Comparison of ENCODE assay signal across 19 cellular contexts in genomic region chr4:7151668-7152227, GRCh38. TPM values are rescaled to one million over a fixed set of nuclear protein-coding genes. Genes with fewer than 3 reads are reported as not detected.
DNase-seq lines count a peak whose midpoint lies in the region; ATAC-seq, FAIRE-seq and TF ChIP-seq lines count a peak whose summit lies in the region.
"Had no signal": no experiment of that assay in that cellular context is flagged by ENCODE, and none has a peak within 500 bp of the region (broad histone marks: within the 10 kb centered on the region; RNA-seq: fewer than 3 reads in every experiment).

No MANE protein-coding gene starts in this region.

- no peaks in the 10 kb centered on the region for H4K20me1 ChIP-seq in H1 (replicated peaks in 1 of 2; ENCODE audit: control insufficient read depth in 1 of 2, insufficient read depth in 2 of 2, low read length in 2 of 2)

- H3K79me2 ChIP-seq in H1 (ENCODE audit: control insufficient read depth in 1 of 2, insufficient read depth in 2 of 2, low read length in 2 of 2), result no peaks in the 10 kb centered on the region

- no peaks in the 10 kb centered on the region for H3K9me3 ChIP-seq in left ventricle myocardium inferior (replicated peaks)
- H3K9me3 ChIP-seq in right cardiac atrium (ENCODE audit: control insufficient read depth, low read length), result no peaks in the 10 kb centered on the region
- no peaks in the 10 kb centered on the region for H3K9me3 ChIP-seq in Peyer's patch
- H3K9me3 ChIP-seq in H1 (ENCODE audit: insufficient read depth in 2 of 2, low read depth in 1 of 2, low read length in 1 of 2), result no peaks in the 10 kb centered on the region
- H3K9me3 ChIP-seq: gastrocnemius medialis, psoas muscle, upper lobe of left lung had no signal

- H3K23ac ChIP-seq in H1 (ENCODE audit: insufficient read length), result no peak overlapping the region

- WGBS in right cardiac atrium, result 85% methylated on average over 13 of the region's 13 CpGs
- WGBS in H1 (ENCODE audit: extremely low coverage in 1 of 2, insufficient coverage in 1 of 2, insufficient read length in 1 of 2, insufficient replicate concordance in 2 of 2, low coverage in 1 of 2, low lambda C conversion rate in 2 of 2, missing lambda C conversion rate in 1 of 2), 2 experiments, result 83% methylated on average over 10 of the region's 13 CpGs; no CpG with 5 or more reads in 1 of the 2 experiments

- H3K4me2 ChIP-seq in H1 (ENCODE audit: insufficient read depth in 1 of 2, low read depth in 2 of 2, low read length in 2 of 2), result no peak overlapping the region

- H2BK12ac ChIP-seq in H1 (ENCODE audit: low read depth, low read length), result no peak overlapping the region

- no peak overlapping the region for H3K4me3 Mint-ChIP-seq in type B pancreatic cell

- ATAC-seq in right cardiac atrium (no peak), HG03469 (IDR thresholded peaks at IDR 0.05; ENCODE audit: unreplicated experiment) (no peak)
- ATAC-seq: gastrocnemius medialis, psoas muscle had no signal

- TF ChIP-seq POLR2A in Peyer's patch (IDR thresholded peaks at IDR 0.05) (no peak), H1 (IDR thresholded peaks at IDR 0.05; ENCODE audit: control extremely low read depth in 1 of 2, low read depth in 2 of 2, low read length in 2 of 2) (no peak)

- no peak overlapping the region for H3K27ac Mint-ChIP-seq in type B pancreatic cell

- DNase-seq in left ventricle myocardium inferior, result no peak
- DNase-seq in right cardiac atrium, result no peak
- DNase-seq in Peyer's patch, result no peak
- no peak for DNase-seq in H1 (ENCODE audit: low read depth in 1 of 2, low spot score in 2 of 2)
- DNase-seq in type B pancreatic cell (ENCODE audit: extremely low spot score, unreplicated experiment), result no peak
- no peak for DNase-seq in DMS153 treated with DMSO at 0.1 percent for 48 hours (lab: John Stamatoyannopoulos, UW; ENCODE audit: unreplicated experiment)
- no peak for DNase-seq in stimulated activated CD8-positive, alpha-beta memory T cell treated with anti-CD3 and anti-CD28 coated beads, Interleukin-4, amount 100 ng/mL, for 48 hours
- DNase-seq: activated T-cell treated with anti-CD3 and anti-CD28 coated beads for 4 hours, amniotic stem cell, DMS 273 treated with DMSO at 0.1 percent for 48 hours, gastrocnemius medialis, KBM-7, NCI-H2081, psoas muscle, T-helper 1 cell, upper lobe of left lung had no signal

- H3K79me1 ChIP-seq in H1 (ENCODE audit: low read depth, low read length), result no peaks in the 10 kb centered on the region

- no peak overlapping the region for H2BK15ac ChIP-seq in H1 (ENCODE audit: low read length)

- no peak overlapping the region for H3K18ac ChIP-seq in H1 (ENCODE audit: extremely low read depth, low read length)

- no peak overlapping the region for H2AK5ac ChIP-seq in H1 (ENCODE audit: low read depth, low read length)

- no peaks in the 10 kb centered on the region for H3K9me3 Mint-ChIP-seq in type B pancreatic cell

- intact Hi-C loops in left ventricle myocardium inferior (cut with micrococcal nuclease), result no loop called here
- intact Hi-C loops in right cardiac atrium (cut with DNase I), result no loop called here

- H3K56ac ChIP-seq in H1 (replicated peaks; ENCODE audit: insufficient read length, low read depth, low read length), result no peak overlapping the region

- H3K27me3 ChIP-seq in left ventricle myocardium inferior (ENCODE audit: low read depth), result peaks cover 34% of the 10 kb centered on the region
- no peaks in the 10 kb centered on the region for H3K27me3 ChIP-seq in right cardiac atrium (ENCODE audit: control insufficient read depth, insufficient read depth)
- H3K27me3 ChIP-seq in Peyer's patch, result no peaks in the 10 kb centered on the region
- H3K27me3 ChIP-seq in H1 (replicated peaks in 1 of 4; ENCODE audit: control insufficient read depth in 3 of 4, extremely low read depth in 1 of 4, insufficient read depth in 3 of 4, low read length in 3 of 4), result 0 out of 7 replicates have a peak, but pooled peaks cover 0 to 2% (median 0%) of the 10 kb centered on the region in 4 experiments
- H3K27me3 ChIP-seq: upper lobe of left lung had no signal

- no peak overlapping the region for H3K4ac ChIP-seq in H1 (replicated peaks; ENCODE audit: insufficient read length, low read depth, low read length)

- H3K27me3 Mint-ChIP-seq in type B pancreatic cell, result peaks cover 18% of the 10 kb centered on the region

- TF ChIP-seq CTCF in left ventricle myocardium inferior (IDR thresholded peaks at IDR 0.05; ENCODE audit: borderline replicate concordance) (peak; percentile 19), Peyer's patch (IDR thresholded peaks at IDR 0.05) (peak in 4 of 6 experiments; percentile 9 to 54 (median 42)), H1 (IDR thresholded peaks at IDR 0.05; ENCODE audit: control extremely low read depth in 1 of 3, insufficient read depth in 1 of 3, low read depth in 1 of 3, low read length in 3 of 3) (peak in 1 of 3 experiments; percentile 26; a peak in 1 of 4 replicates), type B pancreatic cell (conservative IDR thresholded peaks at IDR 0.05) (peak; percentile 27)

- CTCF ChIA-PET in H1 (lab: Charles Lee; ENCODE audit: partially characterized antibody), result interaction anchor here (0.8 to 2.8 kb wide), 11 partner anchors 9 to 144 kb away, joined by 3 to 10 read pairs (median 4); partner anchors contain the start of gene GRPEL1

- no peak overlapping the region for H4K5ac ChIP-seq in H1 (ENCODE audit: insufficient read length, low read depth, low read length)

- H2BK120ac ChIP-seq in H1 (replicated peaks; ENCODE audit: low read depth, low read length), result no peak overlapping the region

- no peak overlapping the region for H2BK20ac ChIP-seq in H1 (ENCODE audit: low read length)

- H3K36me3 Mint-ChIP-seq in type B pancreatic cell, result no peaks in the 10 kb centered on the region

- H2BK5ac ChIP-seq in H1 (ENCODE audit: low read depth, low read length), result no peak overlapping the region

- no peaks in the 10 kb centered on the region for H3K23me2 ChIP-seq in H1 (ENCODE audit: low read depth, low read length)

- no peak overlapping the region for H4K91ac ChIP-seq in H1 (replicated peaks; ENCODE audit: insufficient read length, low read length)

- H3K4me3 ChIP-seq in left ventricle myocardium inferior (no peak overlapping the region), right cardiac atrium (ENCODE audit: low read length) (no peak overlapping the region), Peyer's patch (no peak overlapping the region), H1 (ENCODE audit: extremely low read depth in 1 of 4, insufficient read depth in 2 of 4, low read depth in 3 of 4, low read length in 4 of 4) (no peak overlapping the region)
- H3K4me3 ChIP-seq: dorsolateral prefrontal cortex, gastrocnemius medialis, psoas muscle, upper lobe of left lung had no signal

- no peak for TF ChIP-seq EP300 in H1 (IDR thresholded peaks at IDR 0.05; ENCODE audit: borderline replicate concordance in 1 of 2, low read depth in 2 of 2, low read length in 2 of 2)

- peak; percentile 19 to 30; a peak in 3 of 4 replicates for TF ChIP-seq RAD21 in H1 (IDR thresholded peaks at IDR 0.05 in 1 of 2, conservative IDR thresholded peaks at IDR 0.05 in 1 of 2; ENCODE audit: low read depth in 2 of 2, low read length in 2 of 2)

- H2AFZ ChIP-seq in H1 (ENCODE audit: low read length), result no peak overlapping the region

- peaks cover 25% of the 10 kb centered on the region for H3K4me1 Mint-ChIP-seq in type B pancreatic cell (ENCODE audit: unreplicated experiment)

- POLR2A ChIA-PET in H1 (lab: Charles Lee; ENCODE audit: partially characterized antibody), result no interaction called here

- H3K4me1 ChIP-seq in left ventricle myocardium inferior, result peaks cover 12% of the 10 kb centered on the region
- no peaks in the 10 kb centered on the region for H3K4me1 ChIP-seq in right cardiac atrium (ENCODE audit: control insufficient read depth, insufficient read depth, low read length)
- H3K4me1 ChIP-seq in Peyer's patch, result peaks cover 0 to 5% (median 0%) of the 10 kb centered on the region in 4 donors
- no peaks in the 10 kb centered on the region; a peak in 1 of 7 replicates for H3K4me1 ChIP-seq in H1 (replicated peaks in 1 of 4; ENCODE audit: control insufficient read depth in 3 of 4, insufficient read depth in 4 of 4, low read length in 3 of 4)
- H3K4me1 ChIP-seq: gastrocnemius medialis, psoas muscle had no signal

- H3K36me3 ChIP-seq in left ventricle myocardium inferior (no peaks in the 10 kb centered on the region), Peyer's patch (no peaks in the 10 kb centered on the region), H1 (ENCODE audit: control insufficient read depth in 2 of 4, insufficient read depth in 4 of 4, low read length in 3 of 4) (no peaks in the 10 kb centered on the region)
- H3K36me3 ChIP-seq: gastrocnemius medialis, upper lobe of left lung had no signal

- H3K14ac ChIP-seq in H1 (ENCODE audit: insufficient read length), result no peak overlapping the region

- H3K27ac ChIP-seq in left ventricle myocardium inferior (replicated peaks) (no peak overlapping the region), right cardiac atrium (ENCODE audit: low read length) (no peak overlapping the region), Peyer's patch (no peak overlapping the region), H1 (ENCODE audit: low read depth, low read length) (no peak overlapping the region)
- H3K27ac ChIP-seq: dorsolateral prefrontal cortex, gastrocnemius medialis, psoas muscle, upper lobe of left lung had no signal

- H4K8ac ChIP-seq in H1 (ENCODE audit: extremely low read depth, insufficient read depth, low read length), result no peak overlapping the region

- H3K9ac ChIP-seq in H1 (replicated peaks in 1 of 4; ENCODE audit: extremely low read depth in 1 of 4, low read depth in 3 of 4, low read length in 3 of 4), result no peak overlapping the region

- no peak for FAIRE-seq in H1 (lab: Jason Lieb, UNC)
- FAIRE-seq: islet of Langerhans had no signal

RNA-seq across cellular contexts. Expression of gene SORCS2, which starts 40.6 kb away (rescaled TPM):
- 1.2 TPM for total RNA-seq in left ventricle myocardium inferior
- 1 to 10 TPM; 2.7 to 7.3 (median 2.8) TPM for total RNA-seq in right cardiac atrium
- 2.1 TPM for polyA plus RNA-seq in right cardiac atrium
- total RNA-seq in Peyer's patch, result 1 to 10 TPM in 2 of 4 donors, under 1 TPM in 2; 0.53 to 9.9 (median 0.90) TPM
- total RNA-seq in H1 (2021; fragmentation: NEBNext Ultra II Directional; extraction: Animal tissue kit (Norgen Biotek cat#: 25700)), result 0.75 and 1.8 TPM in 2 replicates
- polyA plus RNA-seq in H1 (2011; rRNA removed), result 0.36 and 0.57 TPM in 2 replicates
- 0.32 TPM for polyA plus RNA-seq in H1 (2011; cell fraction: cytosol; rRNA removed)
- 1.2 TPM for polyA plus RNA-seq in H1 (2011; cell fraction: nucleus; rRNA removed)
- 0.33 to 1.2 TPM (median 0.82 TPM) in 4 replicates for polyA plus RNA-seq in H1 (2012, experiment 1 of 2)
- 0.18 TPM for polyA plus RNA-seq in H1 (2012, experiment 2 of 2)
- 1.4 TPM for polyA plus RNA-seq in H1 (2013, experiment 1 of 2)
- polyA plus RNA-seq in H1 (2013, experiment 2 of 2), result 1.1 TPM
- 1.0 and 1.8 TPM in 2 replicates for polyA minus RNA-seq in H1 (2011; rRNA and poly(A)+ RNA removed)
- 1.3 TPM for polyA minus RNA-seq in H1 (2011; cell fraction: cytosol; rRNA and poly(A)+ RNA removed)
- 0.60 TPM for polyA minus RNA-seq in H1 (2011; cell fraction: nucleus; rRNA and poly(A)+ RNA removed)
- 13.4 and 24.0 TPM in 2 replicates for total RNA-seq in type B pancreatic cell (ENCODE audit: low replicate concordance)
